In the genomic region with DNA sequence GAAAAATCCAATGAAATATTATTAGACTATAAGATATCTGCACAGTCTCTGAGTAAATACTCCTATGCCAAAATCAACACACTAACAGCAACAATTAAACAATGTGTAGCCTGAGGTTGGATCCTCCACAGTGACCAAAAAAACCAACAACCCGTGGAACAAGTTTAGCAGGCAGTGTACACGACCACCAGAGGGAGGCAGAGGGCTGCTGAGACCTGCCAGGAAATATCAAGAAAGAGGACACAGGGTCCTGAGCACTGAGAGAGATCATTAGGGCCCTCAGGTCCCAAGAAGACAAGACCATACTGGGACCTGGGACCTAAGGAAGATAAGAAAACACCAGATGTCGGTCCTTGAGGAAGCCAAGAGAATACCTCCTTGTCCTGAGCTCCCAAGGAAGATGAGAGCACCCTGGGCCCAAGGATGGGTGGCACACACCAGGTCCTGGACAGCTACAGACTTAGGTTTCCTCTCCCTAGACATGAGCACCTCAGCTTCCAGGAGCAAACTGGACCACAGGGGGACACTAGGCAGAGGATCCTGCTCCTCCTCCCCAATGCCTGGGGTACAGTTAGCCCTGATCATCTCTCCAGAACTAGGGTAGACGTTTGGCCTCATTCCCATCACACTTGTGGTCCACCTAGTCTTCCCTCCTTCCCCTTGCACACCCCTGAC, we compare ENCODE assay signal across 8 cellular contexts. TPM values are rescaled to one million over a fixed set of nuclear protein-coding genes. Genes with fewer than 3 reads are reported as not detected.
DNase-seq lines count a peak whose midpoint lies in the region; ATAC-seq and TF ChIP-seq lines count a peak whose summit lies in the region.

No MANE protein-coding gene starts in this region.

- POLR2A ChIA-PET in activated B cell treated with CpG ODN at 0.5 μM for 24 hours (lab: Charles Lee) = interaction anchor here (0.7 to 2.6 kb wide), 9 partner anchors 12 to 567 kb away, joined by 3 to 39 read pairs (median 6); partner anchors contain the start of genes ZBTB45, ZNF418, ZNF584 and ZNF606

- CTCF ChIA-PET in activated B cell treated with CpG ODN at 0.5 μM for 24 hours (lab: Charles Lee) = interaction anchor here (1.0 to 1.5 kb wide), 3 partner anchors 15 to 338 kb away, joined by 3 to 7 read pairs (median 4); partner anchors contain the start of gene ZBTB45

- H3K27me3 Mint-ChIP-seq in activated B cell treated with CpG ODN at 0.5 μM for 24 hours (no peaks in the 10 kb centered on the region), chondrocyte (ENCODE audit: low read depth) (no peaks in the 10 kb centered on the region), memory B cell (no peaks in the 10 kb centered on the region)

- peaks cover 24% of the 10 kb centered on the region for H3K4me1 Mint-ChIP-seq in activated B cell treated with CpG ODN at 0.5 μM for 24 hours
- peaks cover 12% of the 10 kb centered on the region for H3K4me1 Mint-ChIP-seq in chondrocyte (ENCODE audit: low read depth)
- peaks cover 10% of the 10 kb centered on the region for H3K4me1 Mint-ChIP-seq in memory B cell

- H3K4me3 Mint-ChIP-seq in activated B cell treated with CpG ODN at 0.5 μM for 24 hours (peak overlapping the region; percentile 92), chondrocyte (ENCODE audit: unreplicated experiment) (peak overlapping the region; percentile 95), memory B cell (peak overlapping the region; percentile 88)

- DNase-seq in GDM1 (lab: John Stamatoyannopoulos, UW) (peak; percentile 33), M059J (ENCODE audit: low read depth) (peak; percentile 54), activated B cell treated with CpG ODN at 0.5 μM for 24 hours (peak; percentile 22), chondrocyte (ENCODE audit: low spot score) (no peak), memory B cell (ENCODE audit: low spot score in 2 of 2) (peak; percentile 49 to 50), pons (ENCODE audit: low spot score) (no peak), hepatic stellate cell (ENCODE audit: low spot score) (no peak)
- DNase-seq in stimulated activated CD8-positive, alpha-beta memory T cell treated with anti-CD3 and anti-CD28 coated beads, Interleukin-2, amount 100 ng/mL, for 48 hours (ENCODE audit: low read depth in 2 of 2) = peak; percentile 28 to 32

- H3K9me3 Mint-ChIP-seq in activated B cell treated with CpG ODN at 0.5 μM for 24 hours = peaks cover 31% of the 10 kb centered on the region
- peaks cover 53% of the 10 kb centered on the region for H3K9me3 Mint-ChIP-seq in chondrocyte (ENCODE audit: low read depth)
- peaks cover 10% of the 10 kb centered on the region for H3K9me3 Mint-ChIP-seq in memory B cell

- H3K36me3 Mint-ChIP-seq in activated B cell treated with CpG ODN at 0.5 μM for 24 hours (ENCODE audit: low read depth) (peaks cover 63% of the 10 kb centered on the region), chondrocyte (ENCODE audit: low read depth) (peaks cover 61% of the 10 kb centered on the region), memory B cell (peaks cover 41% of the 10 kb centered on the region)

- ATAC-seq in activated B cell treated with CpG ODN at 0.5 μM for 24 hours (ENCODE audit: low read depth) = no peak
- ATAC-seq in memory B cell (ENCODE audit: low read depth) = no peak

- TF ChIP-seq CTCF in activated B cell treated with CpG ODN at 0.5 μM for 24 hours (IDR thresholded peaks at IDR 0.05) (no peak), chondrocyte (IDR thresholded peaks at IDR 0.05) (peak; percentile 54)

- H3K27ac Mint-ChIP-seq in activated B cell treated with CpG ODN at 0.5 μM for 24 hours (peak overlapping the region; percentile 98), chondrocyte (ENCODE audit: unreplicated experiment) (peak overlapping the region; percentile 99), memory B cell (peak overlapping the region; percentile 100)

- intact Hi-C loops in activated B cell treated with CpG ODN at 0.5 μM for 24 hours (cut with micrococcal nuclease) = loop anchor here (1.0 to 2.0 kb wide), 7 partner anchors 47 to 941 kb away; partner anchors contain the start of genes ERVK3-1, ZNF211, ZNF544 and ZNF805

RNA-seq across cellular contexts. Expression of gene ZNF274, which starts 0.8 kb away (rescaled TPM):
- total RNA-seq in M059J (2014; rRNA removed; shearing (Covaris generic)) = 23.7 and 26.7 TPM in 2 replicates
- total RNA-seq in activated B cell treated with CpG ODN at 0.5 μM for 24 hours (47.2 and 50.3 TPM in 2 replicates), chondrocyte (12.7 to 14.1 TPM (median 13.2 TPM) in 3 replicates)

RNA-seq across cellular contexts. Expression of gene ZNF329, which starts 31.4 kb away (rescaled TPM):
- 9.8 and 14.6 TPM in 2 replicates for total RNA-seq in M059J (2014; rRNA removed; shearing (Covaris generic))
- total RNA-seq in activated B cell treated with CpG ODN at 0.5 μM for 24 hours (9.7 and 10.8 TPM in 2 replicates), chondrocyte (8.1 to 11.5 TPM (median 9.2 TPM) in 3 replicates)

RNA-seq across cellular contexts. Expression of gene ZNF544, which starts 46.7 kb away (rescaled TPM):
- 47.3 and 65.4 TPM in 2 replicates for total RNA-seq in M059J (2014; rRNA removed; shearing (Covaris generic))
- total RNA-seq in activated B cell treated with CpG ODN at 0.5 μM for 24 hours (45.2 and 61.7 TPM in 2 replicates), chondrocyte (16.2 to 24.7 TPM (median 17.4 TPM) in 3 replicates)

Comparison
In these comparisons a context has a peak if more than half of its experiments do, and no peak if none do; other contexts are left out.
1. DNase-seq: peak in GDM1 (single experiment), M059J (single experiment), activated B cell treated with CpG ODN at 0.5 μM for 24 hours (single experiment), memory B cell (2 of 2) and stimulated activated CD8-positive, alpha-beta memory T cell treated with anti-CD3 and anti-CD28 coated beads, Interleukin-2, amount 100 ng/mL, for 48 hours (2 of 2); none in chondrocyte (single experiment), pons (single experiment) and hepatic stellate cell (single experiment).
2. Peak in every context shown above with its lines, with median percentiles within 50 percentile points of each other: H3K27ac Mint-ChIP-seq and H3K4me3 Mint-ChIP-seq.